Comparison of ENCODE assay signal across 8 cellular contexts in the genomic region with DNA sequence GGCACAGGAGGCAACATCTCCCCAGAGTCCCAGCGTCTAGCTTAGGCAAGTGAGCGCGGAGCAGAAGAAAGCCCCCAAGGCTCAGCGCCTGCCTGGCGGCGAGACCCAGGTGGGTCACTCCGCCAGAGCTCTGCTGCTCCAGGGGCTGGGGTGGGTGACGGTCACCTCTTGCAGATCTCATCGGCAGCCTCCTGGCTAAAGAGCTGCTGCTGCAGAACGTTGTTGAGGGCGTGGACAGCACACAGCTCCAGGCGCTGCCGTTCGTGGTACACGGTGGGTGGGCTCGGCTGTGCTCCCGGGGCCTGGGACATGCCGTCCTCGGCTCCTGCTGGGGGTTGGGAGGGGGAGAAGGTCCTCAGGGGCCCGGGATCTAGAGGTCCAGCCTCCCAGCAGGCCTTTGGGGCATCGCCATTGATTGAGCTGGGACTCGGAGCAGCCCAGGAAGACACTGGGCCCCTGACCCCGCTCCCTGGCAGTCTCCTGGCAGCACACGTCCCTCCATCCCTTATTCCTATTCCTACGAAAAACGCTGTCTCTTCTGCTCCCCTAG. TPM values are rescaled to one million over a fixed set of nuclear protein-coding genes. Genes with fewer than 3 reads are reported as not detected.
DNase-seq lines count a peak whose midpoint lies in the region; ATAC-seq and TF ChIP-seq lines count a peak whose summit lies in the region.

No MANE protein-coding gene starts in this region.

- no peaks in the 10 kb centered on the region for H3K9me3 Mint-ChIP-seq in CD4-positive, alpha-beta T cell

- 62% methylated on average over 17 of the region's 26 CpGs for WGBS in esophagus muscularis mucosa

- H3K27me3 Mint-ChIP-seq in CD4-positive, alpha-beta T cell: peaks cover 5% of the 10 kb centered on the region

- peak overlapping the region; percentile 95 for H3K4me3 Mint-ChIP-seq in CD4-positive, alpha-beta T cell

- H3K4me3 ChIP-seq in Peyer's patch (peak overlapping the region; percentile 47 to 91 (median 72)), esophagus muscularis mucosa (peak overlapping the region; percentile 65 to 87 (median 72)), neutrophil (ENCODE audit: low read depth in 1 of 2, low read length in 1 of 2) (peak overlapping the region; percentile 71 to 81)

- no peak for DNase-seq in CD4-positive, alpha-beta T cell
- DNase-seq in Peyer's patch (peak in 1 of 3 donors; percentile 51), esophagus muscularis mucosa (ENCODE audit: extremely low spot score) (no peak), NCI-H510A treated with DMSO at 0.1 percent for 48 hours (lab: John Stamatoyannopoulos, UW) (no peak), RKO (ENCODE audit: low spot score) (no peak), NOMO-1 treated with DMSO at 0.1 percent for 48 hours (lab: John Stamatoyannopoulos, UW; ENCODE audit: unreplicated experiment) (no peak), DMS153 treated with DMSO at 0.1 percent for 48 hours (lab: John Stamatoyannopoulos, UW; ENCODE audit: unreplicated experiment) (no peak)

- H3K4me1 Mint-ChIP-seq in CD4-positive, alpha-beta T cell (ENCODE audit: low read depth): peaks cover 15% of the 10 kb centered on the region

- ATAC-seq in CD4-positive, alpha-beta T cell (ENCODE audit: poor library complexity): no peak

- no peaks in the 10 kb centered on the region for H3K36me3 ChIP-seq in Peyer's patch
- peaks cover 0 to 21% (median 10%) of the 10 kb centered on the region in 4 donors for H3K36me3 ChIP-seq in esophagus muscularis mucosa
- peaks cover 7% of the 10 kb centered on the region for H3K36me3 ChIP-seq in neutrophil

- TF ChIP-seq POLR2A in Peyer's patch (IDR thresholded peaks at IDR 0.05) (no peak), esophagus muscularis mucosa (IDR thresholded peaks at IDR 0.05; ENCODE audit: low read depth) (no peak)

- H3K27me3 ChIP-seq in CD4-positive, alpha-beta T cell (ENCODE audit: control insufficient read depth, insufficient read depth, low read length): no peaks in the 10 kb centered on the region
- H3K27me3 ChIP-seq in Peyer's patch (no peaks in the 10 kb centered on the region), esophagus muscularis mucosa (peaks cover 0 to 10% (median 0%) of the 10 kb centered on the region in 4 donors), neutrophil (peaks cover 20% of the 10 kb centered on the region)

- H3K4me1 ChIP-seq in Peyer's patch (peaks cover 0 to 8% (median 3%) of the 10 kb centered on the region in 4 donors), esophagus muscularis mucosa (peaks cover 17 to 25% (median 22%) of the 10 kb centered on the region in 4 donors), neutrophil (ENCODE audit: control insufficient read depth in 1 of 2, insufficient read depth in 1 of 2, low read depth in 1 of 2, low read length in 1 of 2) (peaks cover 6 to 9% of the 10 kb centered on the region in 2 experiments)

- intact Hi-C loops in CD4-positive, alpha-beta T cell (cut with DNase I, micrococcal nuclease): loop anchor here in 1 of 2 experiments (2.0 to 5.0 kb wide), 7 partner anchors 78 to 1082 kb away; a partner anchor contains a TSS
- intact Hi-C loops in esophagus muscularis mucosa (cut with DNase I): no loop called here

- peak overlapping the region; percentile 63 for H3K27ac ChIP-seq in CD4-positive, alpha-beta T cell (ENCODE audit: low read depth, low read length)
- H3K27ac ChIP-seq in Peyer's patch (peak overlapping the region in 3 of 4 donors; percentile 66 to 81 (median 74)), esophagus muscularis mucosa (replicated peaks in 1 of 4) (peak overlapping the region; percentile 75 to 81 (median 77)), neutrophil (peak overlapping the region; percentile 81)

- no peak for TF ChIP-seq EP300 in esophagus muscularis mucosa (IDR thresholded peaks at IDR 0.05)

- no peaks in the 10 kb centered on the region for H3K9me3 ChIP-seq in CD4-positive, alpha-beta T cell (ENCODE audit: control insufficient read depth, low read length)
- H3K9me3 ChIP-seq in Peyer's patch (no peaks in the 10 kb centered on the region), esophagus muscularis mucosa (no peaks in the 10 kb centered on the region), neutrophil (no peaks in the 10 kb centered on the region)

- CTCF ChIA-PET in CD4-positive, alpha-beta T cell (lab: Charles Lee): no interaction called here

- no peak for TF ChIP-seq CTCF in CD4-positive, alpha-beta T cell (IDR thresholded peaks at IDR 0.05)
- TF ChIP-seq CTCF in Peyer's patch (IDR thresholded peaks at IDR 0.05) (no peak), esophagus muscularis mucosa (IDR thresholded peaks at IDR 0.05) (no peak), neutrophil (IDR thresholded peaks at IDR 0.05) (no peak)

- POLR2A ChIA-PET in CD4-positive, alpha-beta T cell (lab: Charles Lee): interaction anchor here (1.9 kb wide), 2 partner anchors 134 to 215 kb away, joined by 9 to 16 read pairs; a partner anchor contains a TSS

- peaks cover 5% of the 10 kb centered on the region for H3K36me3 Mint-ChIP-seq in CD4-positive, alpha-beta T cell (ENCODE audit: low read depth)

- H3K27ac Mint-ChIP-seq in CD4-positive, alpha-beta T cell: peak overlapping the region; percentile 89

RNA-seq across cellular contexts. Expression of a gene that starts 0.8 kb away (rescaled TPM):
- total RNA-seq in CD4-positive, alpha-beta T cell: 10 to 100 TPM; 11.7 to 11.9 TPM
- total RNA-seq in Peyer's patch (10 to 100 TPM; 10.7 to 41.3 (median 26.6) TPM), esophagus muscularis mucosa (10 to 100 TPM; 31.3 to 59.4 (median 42.9) TPM)

RNA-seq across cellular contexts. Expression of a gene that starts 3.5 kb away (rescaled TPM):
- total RNA-seq in CD4-positive, alpha-beta T cell: not detected
- total RNA-seq in Peyer's patch (10 to 100 TPM in 1 of 4 donors, 1 to 10 TPM in 2, not detected in 1; 1.6 to 31.9 (median 4.5) TPM), esophagus muscularis mucosa (1 to 10 TPM in 1 of 4 donors, not detected in 3; 1.6 TPM)

RNA-seq across cellular contexts. Expression of a gene that starts 33.5 kb away (rescaled TPM):
- total RNA-seq in CD4-positive, alpha-beta T cell: under 1 TPM in 1 of 2 experiments, not detected in 1; 0.50 TPM
- 1 to 10 TPM in 2 of 4 donors, not detected in 2; 2.0 to 2.5 TPM for total RNA-seq in Peyer's patch
- total RNA-seq in esophagus muscularis mucosa: under 1 TPM in 2 of 4 donors, not detected in 2; 0.32 to 0.52 TPM

RNA-seq across cellular contexts. Expression of a gene that starts 33.9 kb away (rescaled TPM):
- total RNA-seq in CD4-positive, alpha-beta T cell: 10 to 100 TPM; 80.0 to 80.3 TPM
- total RNA-seq in Peyer's patch: 100 to 1,000 TPM in 3 of 4 donors, 10 to 100 TPM in 1; 63.5 to 134 (median 117) TPM
- total RNA-seq in esophagus muscularis mucosa: 10 to 100 TPM; 41.1 to 79.1 (median 59.7) TPM

RNA-seq across cellular contexts. Expression of a gene that starts 58.0 kb away (rescaled TPM):
- not detected for total RNA-seq in CD4-positive, alpha-beta T cell
- total RNA-seq in Peyer's patch: 1 to 10 TPM in 2 of 4 donors, under 1 TPM in 2; 0.35 to 2.0 (median 1.4) TPM
- total RNA-seq in esophagus muscularis mucosa: 10 to 100 TPM in 1 of 4 donors, 1 to 10 TPM in 3; 3.7 to 12.5 (median 6.7) TPM
